1 cellular context compared by ENCODE assay signal in genomic region chr12:53484686-53485567, GRCh38.
TF ChIP-seq lines count a peak whose summit lies in the region.

No MANE protein-coding gene starts in this region.

TF ChIP-seq in endothelial cell of umbilical vein, 7 proteins besides CTCF, POLR2A, EP300 and RAD21:
- no peak for TF ChIP-seq FOS (IDR thresholded peaks at IDR 0.05; ENCODE audit: borderline replicate concordance, insufficient read depth, low read length)
- no peak for TF ChIP-seq GATA2 (IDR thresholded peaks at IDR 0.05; ENCODE audit: insufficient read depth, insufficient read length, low read depth, low read length)
- TF ChIP-seq EZH2 (IDR thresholded peaks at IDR 0.05; ENCODE audit: borderline replicate concordance, low read depth, low read length, severe bottlenecking), result no peak
- no peak for TF ChIP-seq MAX (IDR thresholded peaks at IDR 0.05; ENCODE audit: insufficient read depth, insufficient read length)
- TF ChIP-seq JUN (IDR thresholded peaks at IDR 0.05; ENCODE audit: borderline replicate concordance, insufficient read depth, insufficient read length, low read depth), result no peak
- no peak for TF ChIP-seq MYC (IDR thresholded peaks at IDR 0.05; ENCODE audit: low read depth, low read length)
- TF ChIP-seq POLR2AphosphoS5 (IDR thresholded peaks at IDR 0.05; ENCODE audit: insufficient read depth, low read depth, low read length), result no peak
